Comparison of ENCODE assay signal across 16 cellular contexts in the genomic region with DNA sequence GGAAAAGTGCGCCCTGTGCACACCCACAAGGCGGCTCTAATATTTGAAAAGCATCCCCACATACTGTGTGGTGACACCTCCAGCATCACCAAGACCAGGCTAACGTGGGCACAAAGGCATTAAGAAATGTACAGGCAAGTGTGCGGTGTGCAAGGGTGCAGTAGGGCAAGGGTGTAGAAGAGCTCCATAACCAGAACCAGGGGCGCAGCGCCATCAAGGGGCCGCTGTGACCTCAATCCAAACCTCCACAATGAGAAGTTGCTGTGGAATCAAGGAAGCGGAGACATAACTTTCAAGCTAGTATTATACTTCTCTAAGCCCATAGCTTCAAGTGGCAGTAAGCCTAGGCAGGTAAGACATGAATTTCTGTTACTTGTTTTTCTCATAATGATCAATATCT. TPM values are rescaled to one million over a fixed set of nuclear protein-coding genes. Genes with fewer than 3 reads are reported as not detected.
A peak's percentile ranks its signal among the peaks of the same experiment; 100 is the strongest.
DNase-seq lines count a peak whose midpoint lies in the region; ATAC-seq and TF ChIP-seq lines count a peak whose summit lies in the region.
"Had no signal": no experiment of that assay in that cellular context is flagged by ENCODE, and none has a peak within 500 bp of the region (broad histone marks: within the 10 kb centered on the region; RNA-seq: fewer than 3 reads in every experiment).

No MANE protein-coding gene starts in this region.

- peaks cover 17% of the 10 kb centered on the region for H3K27me3 Mint-ChIP-seq in nephron (ENCODE audit: low read depth)
- H3K27me3 Mint-ChIP-seq in activated CD4-positive, alpha-beta memory T cell treated with anti-CD3 and anti-CD28 coated beads, Interleukin-2, amount 10 ng/mL, durations not matched to agents 7 days and 5 days = no peaks in the 10 kb centered on the region

- TF ChIP-seq CTCF in HEK293 (tag by site-specific recombination; IDR thresholded peaks at IDR 0.05) (peak; percentile 22; the same call in 1 of the 2 replicates), astrocyte of the cerebellum (IDR thresholded peaks at IDR 0.05; ENCODE audit: low read depth, low read length, missing control alignments) (peak; percentile 16), nephron (IDR thresholded peaks at IDR 0.05; ENCODE audit: unreplicated experiment in 3 of 3) (peak in 2 of 3 experiments; percentile 23 to 44)

- no peaks in the 10 kb centered on the region for H3K9me3 Mint-ChIP-seq in nephron
- H3K9me3 Mint-ChIP-seq in activated CD4-positive, alpha-beta memory T cell treated with anti-CD3 and anti-CD28 coated beads, Interleukin-2, amount 10 ng/mL, durations not matched to agents 7 days and 5 days = peaks cover 3% of the 10 kb centered on the region

- CTCF ChIA-PET in HEK293 (lab: Yijun Ruan, JAX) = interaction anchor here (0.6 to 2.4 kb wide), 10 partner anchors 8 to 523 kb away, joined by 3 to 15 read pairs (median 4); no protein-coding TSS in a partner anchor
- CTCF ChIA-PET in activated CD4-positive, alpha-beta memory T cell treated with anti-CD3 and anti-CD28 coated beads, Interleukin-2, amount 10 ng/mL, durations not matched to agents 7 days and 5 days (lab: Charles Lee) = no interaction called here

- ATAC-seq in HG03442 (IDR thresholded peaks at IDR 0.05; ENCODE audit: unreplicated experiment) = no peak

- H3K4me1 ChIP-seq in HEK293 (ENCODE audit: control insufficient read depth, insufficient read depth, low read length) = peaks cover 5% of the 10 kb centered on the region; the same call in 1 of the 2 replicates

- H3K27ac Mint-ChIP-seq in nephron = no peak overlapping the region
- no peak overlapping the region for H3K27ac Mint-ChIP-seq in activated CD4-positive, alpha-beta memory T cell treated with anti-CD3 and anti-CD28 coated beads, Interleukin-2, amount 10 ng/mL, durations not matched to agents 7 days and 5 days

- H3K27ac ChIP-seq in HEK293 (ENCODE audit: extremely low read depth, low read depth, low read length) = no peak overlapping the region
- H3K27ac ChIP-seq: adrenal gland, upper lobe of left lung, VCaP had no signal

- DNase-seq in DMS53 (lab: John Stamatoyannopoulos, UW) (peak; percentile 23), DMS53 treated with DMSO at 0.1 percent for 48 hours (lab: John Stamatoyannopoulos, UW; ENCODE audit: unreplicated experiment) (no peak), astrocyte of the cerebellum (ENCODE audit: low read depth) (no peak), D341Med (ENCODE audit: low spot score) (no peak)
- DNase-seq in activated CD4-positive, alpha-beta memory T cell treated with anti-CD3 and anti-CD28 coated beads, Interleukin-2, amount 10 ng/mL, durations not matched to agents 7 days and 5 days = no peak
- DNase-seq: dermis blood vessel endothelial cell, foreskin fibroblast, kidney glomerular epithelial cell, NCI-H2227 treated with DMSO at 0.1 percent for 48 hours, upper lobe of left lung had no signal

- H3K4me3 ChIP-seq in HEK293 (ENCODE audit: low read depth, low read length) = no peak overlapping the region
- H3K4me3 ChIP-seq in astrocyte of the cerebellum (ENCODE audit: low read depth, low read length) = no peak overlapping the region
- H3K4me3 ChIP-seq: adrenal gland, upper lobe of left lung had no signal

- H3K9me3 ChIP-seq in HEK293 (ENCODE audit: control insufficient read depth, insufficient read depth, low read depth, low read length) = no peaks in the 10 kb centered on the region
- H3K9me3 ChIP-seq: adrenal gland, upper lobe of left lung had no signal

- no peak overlapping the region for H3K4me3 Mint-ChIP-seq in nephron
- no peak overlapping the region for H3K4me3 Mint-ChIP-seq in activated CD4-positive, alpha-beta memory T cell treated with anti-CD3 and anti-CD28 coated beads, Interleukin-2, amount 10 ng/mL, durations not matched to agents 7 days and 5 days

- in situ Hi-C loops in astrocyte of the cerebellum (cut with HindIII; ENCODE audit: low sequenced_read_pairs) = no loop called here

- POLR2A ChIA-PET in HEK293 (lab: Yijun Ruan, JAX) = no interaction called here
- POLR2A ChIA-PET in activated CD4-positive, alpha-beta memory T cell treated with anti-CD3 and anti-CD28 coated beads, Interleukin-2, amount 10 ng/mL, durations not matched to agents 7 days and 5 days (lab: Charles Lee) = no interaction called here

- H3K36me3 Mint-ChIP-seq in nephron (ENCODE audit: low read depth) = no peaks in the 10 kb centered on the region
- H3K36me3 Mint-ChIP-seq in activated CD4-positive, alpha-beta memory T cell treated with anti-CD3 and anti-CD28 coated beads, Interleukin-2, amount 10 ng/mL, durations not matched to agents 7 days and 5 days (ENCODE audit: low read depth) = no peaks in the 10 kb centered on the region

- H3K4me1 Mint-ChIP-seq in nephron = peaks cover 6% of the 10 kb centered on the region
- H3K4me1 Mint-ChIP-seq in activated CD4-positive, alpha-beta memory T cell treated with anti-CD3 and anti-CD28 coated beads, Interleukin-2, amount 10 ng/mL, durations not matched to agents 7 days and 5 days = no peaks in the 10 kb centered on the region

- H3K36me3 ChIP-seq in HEK293 (ENCODE audit: control insufficient read depth in 2 of 2, insufficient read depth in 1 of 2, low read length in 2 of 2) = no peaks in the 10 kb centered on the region; a peak in 1 of 3 replicates
- H3K36me3 ChIP-seq: adrenal gland, upper lobe of left lung had no signal

TF ChIP-seq in HEK293, 187 proteins besides CTCF, POLR2A, EP300 and RAD21 (continues in another document):
- no peak for TF ChIP-seq ZNF214 (tag by site-specific recombination; IDR thresholded peaks at IDR 0.05; ENCODE audit: borderline replicate concordance)
- TF ChIP-seq, protein P1, sequence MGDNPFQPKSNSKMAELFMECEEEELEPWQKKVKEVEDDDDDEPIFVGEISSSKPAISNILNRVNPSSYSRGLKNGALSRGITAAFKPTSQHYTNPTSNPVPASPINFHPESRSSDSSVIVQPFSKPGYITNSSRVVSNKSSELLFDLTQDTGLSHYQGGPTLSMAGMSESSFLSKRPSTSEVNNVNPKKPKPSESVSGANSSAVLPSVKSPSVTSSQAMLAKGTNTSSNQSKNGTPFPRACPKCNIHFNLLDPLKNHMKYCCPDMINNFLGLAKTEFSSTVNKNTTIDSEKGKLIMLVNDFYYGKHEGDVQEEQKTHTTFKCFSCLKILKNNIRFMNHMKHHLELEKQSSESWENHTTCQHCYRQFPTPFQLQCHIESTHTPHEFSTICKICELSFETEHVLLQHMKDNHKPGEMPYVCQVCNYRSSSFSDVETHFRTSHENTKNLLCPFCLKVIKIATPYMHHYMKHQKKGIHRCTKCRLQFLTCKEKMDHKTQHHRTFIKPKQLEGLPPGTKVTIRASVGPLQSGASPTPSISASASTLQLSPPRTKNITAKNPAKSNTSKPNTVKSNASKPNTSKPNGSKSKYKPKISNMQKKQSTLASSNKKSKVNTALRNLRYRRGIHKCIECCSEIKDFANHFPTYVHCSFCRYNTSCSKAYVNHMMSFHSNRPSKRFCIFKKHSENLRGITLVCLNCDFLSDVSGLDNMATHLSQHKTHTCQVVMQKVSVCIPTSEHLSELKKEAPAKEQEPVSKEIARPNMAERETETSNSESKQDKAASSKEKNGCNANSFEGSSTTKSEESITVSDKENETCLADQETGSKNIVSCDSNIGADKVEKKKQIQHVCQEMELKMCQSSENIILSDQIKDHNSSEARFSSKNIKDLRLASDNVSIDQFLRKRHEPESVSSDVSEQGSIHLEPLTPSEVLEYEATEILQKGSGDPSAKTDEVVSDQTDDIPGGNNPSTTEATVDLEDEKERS (tag by site-specific recombination; IDR thresholded peaks at IDR 0.05) = no peak
- no peak for TF ChIP-seq GLIS2 (tag by site-specific recombination; IDR thresholded peaks at IDR 0.05)
- TF ChIP-seq ZNF350 (tag by site-specific recombination; IDR thresholded peaks at IDR 0.05) = no peak
- no peak for TF ChIP-seq ZNF449 (tag by site-specific recombination; IDR thresholded peaks at IDR 0.05)
- TF ChIP-seq FEZF1 (tag by site-specific recombination; IDR thresholded peaks at IDR 0.05) = no peak
- TF ChIP-seq ZNF202 (tag by site-specific recombination; IDR thresholded peaks at IDR 0.05; ENCODE audit: borderline replicate concordance) = no peak
- TF ChIP-seq, protein P2, sequence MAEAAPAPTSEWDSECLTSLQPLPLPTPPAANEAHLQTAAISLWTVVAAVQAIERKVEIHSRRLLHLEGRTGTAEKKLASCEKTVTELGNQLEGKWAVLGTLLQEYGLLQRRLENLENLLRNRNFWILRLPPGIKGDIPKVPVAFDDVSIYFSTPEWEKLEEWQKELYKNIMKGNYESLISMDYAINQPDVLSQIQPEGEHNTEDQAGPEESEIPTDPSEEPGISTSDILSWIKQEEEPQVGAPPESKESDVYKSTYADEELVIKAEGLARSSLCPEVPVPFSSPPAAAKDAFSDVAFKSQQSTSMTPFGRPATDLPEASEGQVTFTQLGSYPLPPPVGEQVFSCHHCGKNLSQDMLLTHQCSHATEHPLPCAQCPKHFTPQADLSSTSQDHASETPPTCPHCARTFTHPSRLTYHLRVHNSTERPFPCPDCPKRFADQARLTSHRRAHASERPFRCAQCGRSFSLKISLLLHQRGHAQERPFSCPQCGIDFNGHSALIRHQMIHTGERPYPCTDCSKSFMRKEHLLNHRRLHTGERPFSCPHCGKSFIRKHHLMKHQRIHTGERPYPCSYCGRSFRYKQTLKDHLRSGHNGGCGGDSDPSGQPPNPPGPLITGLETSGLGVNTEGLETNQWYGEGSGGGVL (tag by site-specific recombination; IDR thresholded peaks at IDR 0.05) = no peak

RNA-seq across cellular contexts. Expression of gene L3MBTL4, which starts 13.0 kb away (rescaled TPM):
- total RNA-seq in activated CD4-positive, alpha-beta memory T cell treated with anti-CD3 and anti-CD28 coated beads, Interleukin-2, amount 10 ng/mL, durations not matched to agents 7 days and 5 days = under 1 TPM in 1 of 2 experiments, not detected in 1; 0.20 TPM
- total RNA-seq: LHCN-M2 had no signal
